Comparison of ENCODE assay signal across 11 cellular contexts in the genomic region with DNA sequence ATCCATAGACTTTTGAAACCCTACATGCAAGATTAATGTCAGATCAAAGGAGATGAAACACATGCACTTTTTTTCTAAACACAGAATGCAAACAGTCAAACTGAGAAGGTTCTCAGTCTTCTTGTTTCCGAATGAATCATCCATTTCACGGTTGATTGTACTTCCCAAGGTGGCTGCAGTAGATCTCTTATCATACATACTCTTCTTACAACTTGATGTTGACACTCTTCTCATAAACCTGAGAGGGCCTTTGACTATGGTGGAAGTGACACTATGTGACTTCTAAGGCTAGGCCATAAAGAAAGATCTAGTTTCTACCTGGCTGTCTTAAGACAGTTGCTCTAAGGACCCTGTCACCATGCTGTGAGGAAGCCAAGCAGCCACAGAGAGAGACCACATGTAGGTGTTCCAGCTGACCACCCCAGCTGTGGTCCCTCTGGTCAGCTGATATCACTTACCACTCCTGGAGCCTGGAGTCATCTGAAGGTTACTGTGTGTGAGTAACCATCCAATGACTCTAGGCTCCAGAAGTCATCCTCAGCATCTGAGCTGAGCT.
DNase-seq lines count a peak whose midpoint lies in the region; ATAC-seq and TF ChIP-seq lines count a peak whose summit lies in the region.
"Had no signal": no experiment of that assay in that cellular context is flagged by ENCODE, and none has a peak within 500 bp of the region (broad histone marks: within the 10 kb centered on the region; RNA-seq: fewer than 3 reads in every experiment).

No MANE protein-coding gene starts in this region.

- H3K4me3 ChIP-seq in GM06990 (replicated peaks; ENCODE audit: low read depth, low read length) (no peak overlapping the region), breast epithelium (no peak overlapping the region)
- H3K4me3 ChIP-seq: SJSA1 had no signal

- H3K9me3 ChIP-seq in breast epithelium, result no peaks in the 10 kb centered on the region
- H3K9me3 ChIP-seq: SJSA1 had no signal

- H3K4me1 ChIP-seq in breast epithelium, result no peaks in the 10 kb centered on the region
- H3K4me1 ChIP-seq: parathyroid adenoma had no signal

- intact Hi-C loops in breast epithelium (cut with DNase I; ENCODE audit: low total_unique reads), result no loop called here

- no peak for TF ChIP-seq POLR2A in breast epithelium (IDR thresholded peaks at IDR 0.05)

- ATAC-seq in GM19043 (IDR thresholded peaks at IDR 0.05; ENCODE audit: low read depth, unreplicated experiment), result peak; percentile 85
- ATAC-seq in HG02884 (IDR thresholded peaks at IDR 0.05; ENCODE audit: unreplicated experiment), result peak; percentile 95

- TF ChIP-seq CTCF in GM06990 (IDR thresholded peaks at IDR 0.05; ENCODE audit: insufficient read depth, low read length, poor library complexity, severe bottlenecking) (no peak), breast epithelium (IDR thresholded peaks at IDR 0.05) (no peak)

- no peaks in the 10 kb centered on the region for H3K36me3 ChIP-seq in GM06990 (ENCODE audit: control insufficient read depth, insufficient read depth, low read length)
- no peaks in the 10 kb centered on the region for H3K36me3 ChIP-seq in breast epithelium
- H3K36me3 ChIP-seq: SJSA1 had no signal

- H3K27me3 ChIP-seq in GM06990 (replicated peaks; ENCODE audit: control insufficient read depth, insufficient read depth, low read length) (no peaks in the 10 kb centered on the region), breast epithelium (peaks cover 0 to 4% of the 10 kb centered on the region in 2 donors)
- H3K27me3 ChIP-seq: SJSA1 had no signal

- DNase-seq in GM06990 (ENCODE audit: extremely low read depth, insufficient read length) (peak; percentile 58), RKO (ENCODE audit: low spot score) (peak; percentile 36), NCI-H1048 (lab: John Stamatoyannopoulos, UW) (no peak), NCI-H2107 treated with DMSO at 0.1 percent for 48 hours (lab: John Stamatoyannopoulos, UW; ENCODE audit: unreplicated experiment) (no peak), NCI-H510A treated with DMSO at 0.1 percent for 48 hours (lab: John Stamatoyannopoulos, UW) (no peak), breast epithelium (ENCODE audit: low spot score in 2 of 2) (no peak)
- DNase-seq: activated naive CD8-positive, alpha-beta T cell treated with anti-CD3 and anti-CD28 coated beads, Interleukin-2, amount 10 ng/mL, durations not matched to agents 7 days and 5 days had no signal

- no peak overlapping the region for H3K27ac ChIP-seq in breast epithelium
- H3K27ac ChIP-seq: parathyroid adenoma, SJSA1 had no signal

Comparison
In these comparisons a context has a peak if more than half of its experiments do, and no peak if none do; other contexts are left out.
1. DNase-seq: peak in GM06990 (single experiment) and RKO (single experiment); none in NCI-H1048 (single experiment), NCI-H2107 treated with DMSO at 0.1 percent for 48 hours (single experiment), NCI-H510A treated with DMSO at 0.1 percent for 48 hours (single experiment) and breast epithelium (0 of 2).